In genomic region chr1:227886503-227886961, GRCh38 we compare ENCODE assay signal across 1 cellular context.
TF ChIP-seq lines count a peak whose summit lies in the region.

No MANE protein-coding gene starts in this region.

TF ChIP-seq in HepG2, 621 proteins besides CTCF, POLR2A, EP300 and RAD21 (continued from another document):
- TF ChIP-seq KIAA2018 (CRISPR knock-in tag; IDR thresholded peaks at IDR 0.05; ENCODE audit: borderline replicate concordance) (no peak), ZSCAN9 (CRISPR knock-in tag; IDR thresholded peaks at IDR 0.05; ENCODE audit: borderline replicate concordance) (no peak)
